In genomic region chr1:15191785-15192184, GRCh38 we compare ENCODE assay signal across 26 cellular contexts. TPM values are rescaled to one million over a fixed set of nuclear protein-coding genes. Genes with fewer than 3 reads are reported as not detected.
"Had no signal": no experiment of that assay in that cellular context is flagged by ENCODE, and none has a peak within 500 bp of the region (broad histone marks: within the 10 kb centered on the region; RNA-seq: fewer than 3 reads in every experiment).

No MANE protein-coding gene starts in this region.

- H3K9me3 ChIP-seq: ascending aorta, esophagus muscularis mucosa, left ventricle myocardium inferior, mucosa of descending colon, upper lobe of left lung had no signal

- H3K4me3 ChIP-seq: ascending aorta, esophagus muscularis mucosa, left ventricle myocardium inferior, mucosa of descending colon, upper lobe of left lung had no signal

- H3K4me1 Mint-ChIP-seq: stimulated activated effector memory CD8-positive, alpha-beta T cell treated with anti-CD3 and anti-CD28 coated beads, Interleukin-12 subunit alpha, Interleukin-12 subunit beta, amount 100 ng/mL, for 72 hours had no signal

- H3K27ac ChIP-seq: ascending aorta, brain microvascular endothelial cell, esophagus muscularis mucosa, foreskin keratinocyte, left ventricle myocardium inferior, upper lobe of left lung had no signal

- ATAC-seq: foreskin keratinocyte; mucosa of descending colon; natural killer cell treated with Interleukin-12 subunit alpha and Interleukin-12 subunit beta and Interleukin-15 and Interleukin-18, amount 100 ng/mL, for 72 hours; sciatic nerve; stimulated activated effector memory CD8-positive, alpha-beta T cell treated with anti-CD3 and anti-CD28 coated beads, Interleukin-12 subunit alpha, Interleukin-12 subunit beta, amount 100 ng/mL, for 72 hours had no signal

- FAIRE-seq: islet of Langerhans, small intestine had no signal

- H3K4me1 ChIP-seq: ascending aorta had no signal

- H3K27ac Mint-ChIP-seq: activated naive CD4-positive, alpha-beta T cell treated with anti-CD3 and anti-CD28 coated beads, Interleukin-2, amount 10 ng/mL, durations not matched to agents 7 days and 5 days; activated naive CD8-positive, alpha-beta T cell treated with anti-CD3 and anti-CD28 coated beads, Interleukin-2, amount 10 ng/mL, durations not matched to agents 7 days and 5 days; endodermal cell; natural killer cell treated with Interleukin-12 subunit alpha and Interleukin-12 subunit beta and Interleukin-15 and Interleukin-18, amount 100 ng/mL, for 72 hours; stimulated activated effector memory CD8-positive, alpha-beta T cell treated with anti-CD3 and anti-CD28 coated beads, Interleukin-12 subunit alpha, Interleukin-12 subunit beta, amount 100 ng/mL, for 72 hours; stimulated activated naive CD8-positive, alpha-beta T cell treated with anti-CD3 and anti-CD28 coated beads, Interleukin-15, Interleukin-2, amounts not matched to agents 100 ng/mL and 50 ng/mL, for 24 hours had no signal

- H3K9me3 Mint-ChIP-seq: activated naive CD4-positive, alpha-beta T cell treated with anti-CD3 and anti-CD28 coated beads, Interleukin-2, amount 10 ng/mL, durations not matched to agents 7 days and 5 days; activated naive CD8-positive, alpha-beta T cell treated with anti-CD3 and anti-CD28 coated beads, Interleukin-2, amount 10 ng/mL, durations not matched to agents 7 days and 5 days; endodermal cell; natural killer cell treated with Interleukin-12 subunit alpha and Interleukin-12 subunit beta and Interleukin-15 and Interleukin-18, amount 100 ng/mL, for 72 hours; stimulated activated effector memory CD8-positive, alpha-beta T cell treated with anti-CD3 and anti-CD28 coated beads, Interleukin-12 subunit alpha, Interleukin-12 subunit beta, amount 100 ng/mL, for 72 hours; stimulated activated naive CD8-positive, alpha-beta T cell treated with anti-CD3 and anti-CD28 coated beads, Interleukin-15, Interleukin-2, amounts not matched to agents 100 ng/mL and 50 ng/mL, for 24 hours had no signal

- H3K36me3 ChIP-seq: ascending aorta, brain microvascular endothelial cell, esophagus muscularis mucosa, left ventricle myocardium inferior, upper lobe of left lung had no signal

- H3K27me3 ChIP-seq: ascending aorta, brain microvascular endothelial cell, esophagus muscularis mucosa, foreskin keratinocyte, upper lobe of left lung had no signal

- DNase-seq: activated CD4-positive, alpha-beta T cell treated with anti-CD3 and anti-CD28 coated beads for 4 hours; activated CD4-positive, alpha-beta T cell treated with anti-CD3 and anti-CD28 coated beads, Interleukin-2, amount 50 U/mL, for 4 hours; activated gamma-delta T cell; activated naive CD4-positive, alpha-beta T cell treated with anti-CD3 and anti-CD28 coated beads, Interleukin-2, amount 10 ng/mL, durations not matched to agents 7 days and 5 days; activated naive CD8-positive, alpha-beta T cell treated with anti-CD3 and anti-CD28 coated beads, Interleukin-2, amount 10 ng/mL, durations not matched to agents 7 days and 5 days; activated T-cell treated with anti-CD3 and anti-CD28 coated beads for 4 hours; brain microvascular endothelial cell; cortex of kidney; endodermal cell; foreskin keratinocyte; left ventricle myocardium inferior; mucosa of descending colon; small intestine; stimulated activated CD4-positive, alpha-beta T cell treated with anti-CD3 and anti-CD28 coated beads, Interleukin-4, amount 100 ng/mL, for 24 hours; substantia nigra; T-helper 1 cell; upper lobe of left lung had no signal

- H3K36me3 Mint-ChIP-seq: activated naive CD4-positive, alpha-beta T cell treated with anti-CD3 and anti-CD28 coated beads, Interleukin-2, amount 10 ng/mL, durations not matched to agents 7 days and 5 days; activated naive CD8-positive, alpha-beta T cell treated with anti-CD3 and anti-CD28 coated beads, Interleukin-2, amount 10 ng/mL, durations not matched to agents 7 days and 5 days; natural killer cell treated with Interleukin-12 subunit alpha and Interleukin-12 subunit beta and Interleukin-15 and Interleukin-18, amount 100 ng/mL, for 72 hours; stimulated activated effector memory CD8-positive, alpha-beta T cell treated with anti-CD3 and anti-CD28 coated beads, Interleukin-12 subunit alpha, Interleukin-12 subunit beta, amount 100 ng/mL, for 72 hours had no signal

- H3K4me3 Mint-ChIP-seq: activated naive CD4-positive, alpha-beta T cell treated with anti-CD3 and anti-CD28 coated beads, Interleukin-2, amount 10 ng/mL, durations not matched to agents 7 days and 5 days; activated naive CD8-positive, alpha-beta T cell treated with anti-CD3 and anti-CD28 coated beads, Interleukin-2, amount 10 ng/mL, durations not matched to agents 7 days and 5 days; endodermal cell; natural killer cell treated with Interleukin-12 subunit alpha and Interleukin-12 subunit beta and Interleukin-15 and Interleukin-18, amount 100 ng/mL, for 72 hours; stimulated activated effector memory CD8-positive, alpha-beta T cell treated with anti-CD3 and anti-CD28 coated beads, Interleukin-12 subunit alpha, Interleukin-12 subunit beta, amount 100 ng/mL, for 72 hours; stimulated activated naive CD8-positive, alpha-beta T cell treated with anti-CD3 and anti-CD28 coated beads, Interleukin-15, Interleukin-2, amounts not matched to agents 100 ng/mL and 50 ng/mL, for 24 hours had no signal

- H3K27me3 Mint-ChIP-seq: natural killer cell treated with Interleukin-12 subunit alpha and Interleukin-12 subunit beta and Interleukin-15 and Interleukin-18, amount 100 ng/mL, for 72 hours had no signal

RNA-seq across cellular contexts. Expression of gene TMEM51, which starts 38.2 kb away (rescaled TPM):
- total RNA-seq: ascending aorta; natural killer cell treated with Interleukin-12 subunit alpha and Interleukin-12 subunit beta and Interleukin-15 and Interleukin-18, amount 100 ng/mL, for 72 hours had no signal

RNA-seq across cellular contexts. Expression of gene FHAD1, which starts 55.2 kb away (rescaled TPM):
- total RNA-seq: ascending aorta, chondrocyte, left ventricle myocardium inferior, lung microvascular endothelial cell had no signal
